In the genomic region with DNA sequence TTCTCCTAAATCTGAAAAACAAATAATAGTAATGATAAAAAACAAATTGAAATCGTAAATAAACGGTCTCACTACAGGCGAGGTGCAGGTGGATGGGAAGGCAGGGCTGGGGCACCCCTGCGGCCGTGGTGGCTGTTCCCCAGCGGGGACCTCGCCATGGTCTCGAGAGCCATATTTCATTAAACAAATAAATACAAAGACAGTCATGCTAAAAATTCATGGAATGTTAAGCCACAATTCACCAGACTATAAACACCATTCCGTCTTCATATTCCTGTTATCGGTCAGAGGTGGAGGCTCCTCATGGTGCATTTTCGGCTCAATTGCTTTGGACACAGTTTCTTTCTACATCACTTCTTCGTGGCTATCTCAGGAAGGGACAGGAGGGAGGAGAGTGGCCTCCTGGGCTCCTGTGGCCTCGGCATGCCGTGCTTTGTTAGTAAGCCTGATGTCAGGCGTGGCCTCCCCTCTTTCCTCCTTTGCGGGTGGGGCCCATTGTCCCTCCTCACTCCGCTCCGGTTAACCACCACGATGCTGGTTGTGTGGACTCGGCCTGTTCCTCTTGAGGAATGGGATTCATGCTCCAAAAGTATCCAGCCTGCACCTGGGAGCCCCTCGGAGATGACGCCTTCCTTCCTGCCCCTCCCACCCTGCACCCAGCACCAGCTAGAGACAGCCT, we compare ENCODE assay signal across 27 cellular contexts. TPM values are rescaled to one million over a fixed set of nuclear protein-coding genes. Genes with fewer than 3 reads are reported as not detected.
A peak's percentile ranks its signal among the peaks of the same experiment; 100 is the strongest.
DNase-seq lines count a peak whose midpoint lies in the region; ATAC-seq and TF ChIP-seq lines count a peak whose summit lies in the region.
"Had no signal": no experiment of that assay in that cellular context is flagged by ENCODE, and none has a peak within 500 bp of the region (broad histone marks: within the 10 kb centered on the region; RNA-seq: fewer than 3 reads in every experiment).

No MANE protein-coding gene starts in this region.

- H3K27ac ChIP-seq in Panc1 (ENCODE audit: low read length) = peak overlapping the region; percentile 48
- H3K27ac ChIP-seq: BLaER1 treated with 17β-estradiol and CSF1 and Interleukin-3, amounts not matched to agents 10 nM and 100 nM; epithelial cell of prostate; skin epidermis; upper lobe of right lung had no signal

- H3K27me3 ChIP-seq in Panc1 (ENCODE audit: control insufficient read depth, insufficient read depth, low read length) = no peaks in the 10 kb centered on the region
- H3K27me3 ChIP-seq: BLaER1 treated with 17β-estradiol and CSF1 and Interleukin-3, amounts not matched to agents 10 nM and 100 nM had no signal

- no peak overlapping the region for H3K4me3 ChIP-seq in Panc1 (ENCODE audit: low read depth in 2 of 2, low read length in 2 of 2)
- H3K4me3 ChIP-seq: BLaER1 treated with 17β-estradiol and CSF1 and Interleukin-3, amounts not matched to agents 10 nM and 100 nM; K562; skin epidermis; upper lobe of right lung had no signal

- no peaks in the 10 kb centered on the region for H3K9me3 ChIP-seq in Panc1 (ENCODE audit: control insufficient read depth, insufficient read depth, low read depth, low read length)
- H3K9me3 ChIP-seq: BLaER1 treated with 17β-estradiol and CSF1 and Interleukin-3, amounts not matched to agents 10 nM and 100 nM; upper lobe of right lung had no signal

- DNase-seq in A172 (ENCODE audit: low spot score) (peak; percentile 60), EL (peak; percentile 56), Panc1 (ENCODE audit: low read depth, low spot score) (no peak), fibroblast of peridontal ligament (ENCODE audit: extremely low read depth) (peak; percentile 3), GM10248 (ENCODE audit: extremely low spot score) (no peak)
- DNase-seq: activated CD4-positive, alpha-beta T cell treated with anti-CD3 and anti-CD28 coated beads, Interleukin-2, amount 10 ng/mL, durations not matched to agents 7 days and 5 days; activated naive CD4-positive, alpha-beta T cell treated with Interleukin-2 at 50 U/mL for 16 hours; activated T-cell treated with anti-CD3 and anti-CD28 coated beads, Interleukin-2, amount 50 U/mL, for 48 hours; COR-L47; head of caudate nucleus; HFFc6; left colon; mesendoderm; naive B cell; NCI-H1436 treated with DMSO at 0.1 percent for 48 hours; NCI-H2171; NCI-H524; occipital lobe; stimulated activated CD4-positive, alpha-beta T cell treated with anti-CD3 and anti-CD28 coated beads, Interleukin-1b, Interleukin-23, amount 100 ng/mL, for 48 hours; upper lobe of right lung had no signal

- BruUV-seq in Panc1 (replicated peaks; lab: Mats Ljungman, UMichigan) = no TSS peak

- ATAC-seq in Panc1 (peak; percentile 39), GM18870 (IDR thresholded peaks at IDR 0.05; ENCODE audit: unreplicated experiment) (no peak), HG03039 (IDR thresholded peaks at IDR 0.05; ENCODE audit: unreplicated experiment) (no peak), GM21526 (IDR thresholded peaks at IDR 0.05; ENCODE audit: low FRiP score, unreplicated experiment) (no peak)
- ATAC-seq: K562, left colon, upper lobe of right lung had no signal

- peaks cover 18% of the 10 kb centered on the region for H3K4me1 ChIP-seq in Panc1 (ENCODE audit: control insufficient read depth, insufficient read depth, low read length)
- H3K4me1 ChIP-seq: BLaER1 treated with 17β-estradiol and CSF1 and Interleukin-3, amounts not matched to agents 10 nM and 100 nM; upper lobe of right lung had no signal

- H3K36me3 ChIP-seq in Panc1 (ENCODE audit: control insufficient read depth, insufficient read depth, low read length) = no peaks in the 10 kb centered on the region
- H3K36me3 ChIP-seq: BLaER1 treated with 17β-estradiol and CSF1 and Interleukin-3, amounts not matched to agents 10 nM and 100 nM; upper lobe of right lung had no signal

- CTCF ChIA-PET in Panc1 (lab: Charles Lee) (interaction anchor here (0.6 kb wide), 1 partner anchor 143 kb away, joined by 3 read pairs; no protein-coding TSS in a partner anchor), GM10248 (lab: Yijun Ruan, JAX) (interaction anchor here (1.1 kb wide), 1 partner anchor 200 kb away, joined by 3 read pairs; no protein-coding TSS in a partner anchor)

- POLR2A ChIA-PET in Panc1 (lab: Charles Lee) = no interaction called here
- POLR2A ChIA-PET in GM10248 (lab: Yijun Ruan, JAX) = no interaction called here

- in situ Hi-C loops in Panc1 (cut with HindIII; ENCODE audit: low pct_unique_long_range_greater_than_20kb, low sequenced_read_pairs) = no loop called here

- intact Hi-C loops in Panc1 (cut with micrococcal nuclease; ENCODE audit: unreplicated experiment) = no loop called here

- no peak for TF ChIP-seq CTCF in Panc1 (IDR thresholded peaks at IDR 0.05)
- no peak for TF ChIP-seq CTCF in GM10248 (IDR thresholded peaks at IDR 0.05; ENCODE audit: control extremely low read depth, extremely low read depth, low read depth, missing control alignments)

RNA-seq across cellular contexts. Expression of a gene that starts 16.1 kb away (rescaled TPM):
- total RNA-seq in A172 (2014; rRNA removed; shearing (Covaris generic)) = 8.6 and 13.0 TPM in 2 replicates
- 32.2 TPM for total RNA-seq in Panc1 (2021; ENCODE audit: unreplicated experiment)
- 47.7 TPM for polyA plus RNA-seq in Panc1 (2012; ENCODE audit: insufficient read length)
- total RNA-seq: activated CD4-positive, alpha-beta T cell treated with anti-CD3 and anti-CD28 coated beads, Interleukin-2, amount 10 ng/mL, durations not matched to agents 7 days and 5 days had no signal

Comparison
In these comparisons a context has a peak if more than half of its experiments do, and no peak if none do; other contexts are left out.
1. DNase-seq: peak in A172 (single experiment), EL (single experiment) and fibroblast of peridontal ligament (single experiment); none in Panc1 (single experiment) and GM10248 (single experiment).